ENCODE assay signal across 25 cellular contexts in the genomic region with DNA sequence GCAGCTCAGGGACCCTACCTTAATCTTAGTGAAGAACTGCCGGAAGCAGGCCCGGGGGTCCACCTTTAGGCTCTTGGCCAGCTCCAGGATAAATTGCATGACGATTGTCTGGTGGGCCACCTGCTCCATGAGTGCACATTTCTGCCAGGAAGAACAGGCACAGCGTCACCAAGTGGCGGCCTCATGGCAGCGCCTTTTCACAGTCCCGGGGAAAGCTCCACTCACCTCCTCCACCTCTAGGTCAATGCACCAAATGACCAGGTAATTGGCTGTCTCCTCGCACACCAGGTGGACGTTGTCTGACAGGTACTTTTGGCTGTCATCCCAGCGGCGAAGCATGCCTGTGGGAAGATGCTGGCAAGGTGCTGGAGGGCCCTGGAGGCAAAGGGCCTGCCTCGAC.
"Had no signal": no experiment of that assay in that cellular context is flagged by ENCODE, and none has a peak within 500 bp of the region (broad histone marks: within the 10 kb centered on the region; RNA-seq: fewer than 3 reads in every experiment).

No MANE protein-coding gene starts in this region.

- H3K9me3 Mint-ChIP-seq: activated B cell treated with CpG ODN at 0.5 μM for 24 hours; activated CD4-positive, alpha-beta T cell treated with anti-CD3 and anti-CD28 coated beads, Interleukin-2, amount 10 ng/mL, durations not matched to agents 24 days and 14 days; activated naive CD4-positive, alpha-beta T cell treated with anti-CD3 and anti-CD28 coated beads, Interleukin-2, amount 50 U/mL, for 24 hours; activated T-cell treated with anti-CD3 and anti-CD28 coated beads, Interleukin-2, amount 50 U/mL, for 24 hours; activated T-helper 1 cell treated with anti-CD3 and anti-CD28 coated beads, Interleukin-12 subunit alpha, Interleukin-12 subunit beta, Interleukin-2, Interleukin-4 antibody, amounts not matched to agents 30 ng/mL and 10 ng/mL and 1 ng/mL, durations not matched to agents 14 hours and 24 hours and 36 hours; T-helper 1 cell treated with Interleukin-12 subunit alpha and Interleukin-12 subunit beta and Interleukin-4 antibody, amounts not matched to agents 30 μg/mL and 1 μg/mL, for 36 hours had no signal

- H3K9me3 ChIP-seq: breast epithelium, Peyer's patch, SJSA1 had no signal

- H3K27me3 ChIP-seq: breast epithelium, Peyer's patch, SJSA1 had no signal

- H3K27ac ChIP-seq: breast epithelium, Peyer's patch, SJSA1 had no signal

- H3K27ac Mint-ChIP-seq: activated B cell treated with CpG ODN at 0.5 μM for 24 hours; activated CD4-positive, alpha-beta T cell treated with anti-CD3 and anti-CD28 coated beads, Interleukin-2, amount 10 ng/mL, durations not matched to agents 24 days and 14 days; activated CD8-positive, alpha-beta memory T cell treated with anti-CD3 and anti-CD28 coated beads, Interleukin-2, amount 10 ng/mL, durations not matched to agents 7 days and 5 days; activated naive CD4-positive, alpha-beta T cell treated with anti-CD3 and anti-CD28 coated beads, Interleukin-2, amount 50 U/mL, for 24 hours; activated T-cell treated with anti-CD3 and anti-CD28 coated beads, Interleukin-2, amount 50 U/mL, for 24 hours; activated T-helper 1 cell treated with anti-CD3 and anti-CD28 coated beads, Interleukin-12 subunit alpha, Interleukin-12 subunit beta, Interleukin-2, Interleukin-4 antibody, amounts not matched to agents 30 ng/mL and 10 ng/mL and 1 ng/mL, durations not matched to agents 14 hours and 24 hours and 36 hours; T-helper 1 cell treated with Interleukin-12 subunit alpha and Interleukin-12 subunit beta and Interleukin-4 antibody, amounts not matched to agents 30 μg/mL and 1 μg/mL, for 36 hours had no signal

- DNase-seq: activated B cell treated with CpG ODN at 0.5 μM for 24 hours; activated CD4-positive, alpha-beta T cell treated with anti-CD3 and anti-CD28 coated beads for 1 hour; activated CD4-positive, alpha-beta T cell treated with anti-CD3 and anti-CD28 coated beads, Interleukin-2, amount 10 ng/mL, durations not matched to agents 24 days and 14 days; activated CD4-positive, alpha-beta T cell treated with anti-CD3 and anti-CD28 coated beads, Interleukin-2, amount 50 U/mL, for 48 hours; activated CD8-positive, alpha-beta memory T cell treated with anti-CD3 and anti-CD28 coated beads, Interleukin-2, amount 10 ng/mL, durations not matched to agents 7 days and 5 days; activated effector memory CD4-positive, alpha-beta T cell treated with Interleukin-2 at 50 U/mL for 16 hours; activated naive CD4-positive, alpha-beta T cell; activated T-cell treated with anti-CD3 and anti-CD28 coated beads, Interleukin-2, amount 50 U/mL, for 24 hours; aorta; caudate nucleus; Kasumi-1; NCI-H1105 treated with DMSO at 0.1 percent for 48 hours; NCI-H1436 treated with DMSO at 0.1 percent for 48 hours; NCI-H187; NCI-H2081; NCI-H446; NCI-H524 treated with DMSO at 0.1 percent for 48 hours; NCI-H748 treated with DMSO at 0.1 percent for 48 hours; Peyer's patch; SHP77 had no signal

- H3K27me3 Mint-ChIP-seq: activated B cell treated with CpG ODN at 0.5 μM for 24 hours; activated CD4-positive, alpha-beta T cell treated with anti-CD3 and anti-CD28 coated beads, Interleukin-2, amount 10 ng/mL, durations not matched to agents 24 days and 14 days; activated CD8-positive, alpha-beta memory T cell treated with anti-CD3 and anti-CD28 coated beads, Interleukin-2, amount 10 ng/mL, durations not matched to agents 7 days and 5 days; activated naive CD4-positive, alpha-beta T cell treated with anti-CD3 and anti-CD28 coated beads, Interleukin-2, amount 50 U/mL, for 24 hours; activated T-cell treated with anti-CD3 and anti-CD28 coated beads, Interleukin-2, amount 50 U/mL, for 24 hours had no signal

- H3K4me3 ChIP-seq: breast epithelium, Peyer's patch, SJSA1 had no signal

- H3K4me3 Mint-ChIP-seq: activated B cell treated with CpG ODN at 0.5 μM for 24 hours; activated CD4-positive, alpha-beta T cell treated with anti-CD3 and anti-CD28 coated beads, Interleukin-2, amount 10 ng/mL, durations not matched to agents 24 days and 14 days; activated CD8-positive, alpha-beta memory T cell treated with anti-CD3 and anti-CD28 coated beads, Interleukin-2, amount 10 ng/mL, durations not matched to agents 7 days and 5 days; activated naive CD4-positive, alpha-beta T cell treated with anti-CD3 and anti-CD28 coated beads, Interleukin-2, amount 50 U/mL, for 24 hours; activated T-cell treated with anti-CD3 and anti-CD28 coated beads, Interleukin-2, amount 50 U/mL, for 24 hours; activated T-helper 1 cell treated with anti-CD3 and anti-CD28 coated beads, Interleukin-12 subunit alpha, Interleukin-12 subunit beta, Interleukin-2, Interleukin-4 antibody, amounts not matched to agents 30 ng/mL and 10 ng/mL and 1 ng/mL, durations not matched to agents 14 hours and 24 hours and 36 hours; T-helper 1 cell treated with Interleukin-12 subunit alpha and Interleukin-12 subunit beta and Interleukin-4 antibody, amounts not matched to agents 30 μg/mL and 1 μg/mL, for 36 hours had no signal

- ATAC-seq: activated CD8-positive, alpha-beta memory T cell treated with anti-CD3 and anti-CD28 coated beads, Interleukin-2, amount 10 ng/mL, durations not matched to agents 7 days and 5 days had no signal

- H3K4me1 ChIP-seq: breast epithelium, SJSA1 had no signal
